20 cellular contexts compared by ENCODE assay signal in genomic region chr2:43314299-43314927, GRCh38.
DNase-seq lines count a peak whose midpoint lies in the region; ATAC-seq and TF ChIP-seq lines count a peak whose summit lies in the region.
"Had no signal": no experiment of that assay in that cellular context is flagged by ENCODE, and none has a peak within 500 bp of the region (broad histone marks: within the 10 kb centered on the region; RNA-seq: fewer than 3 reads in every experiment).

No MANE protein-coding gene starts in this region.

- H3K4me3 ChIP-seq in body of pancreas (no peak overlapping the region), right lobe of liver (no peak overlapping the region), subcutaneous abdominal adipose tissue (ENCODE audit: low read depth in 1 of 5, low read length in 5 of 5) (no peak overlapping the region), GM23338 (no peak overlapping the region)
- H3K4me3 ChIP-seq: smooth muscle cell had no signal

- no peaks in the 10 kb centered on the region for H3K9me3 ChIP-seq in body of pancreas
- no peaks in the 10 kb centered on the region for H3K9me3 ChIP-seq in right lobe of liver
- no peaks in the 10 kb centered on the region for H3K9me3 ChIP-seq in subcutaneous abdominal adipose tissue (ENCODE audit: control insufficient read depth in 5 of 5, low read length in 5 of 5)

- no peaks in the 10 kb centered on the region for H3F3A ChIP-seq in GM23338 (replicated peaks; ENCODE audit: low read depth)

- no peaks in the 10 kb centered on the region for H4K20me1 ChIP-seq in GM23338 (replicated peaks; ENCODE audit: insufficient read depth)

- no peak overlapping the region for H2AFZ ChIP-seq in GM23338

- intact Hi-C loops in body of pancreas (cut with DNase I) (no loop called here), right lobe of liver (cut with DNase I) (no loop called here)

- no peak overlapping the region for H3K4me3 Mint-ChIP-seq in GM23338
- H3K4me3 Mint-ChIP-seq: activated CD4-positive, alpha-beta memory T cell treated with anti-CD3 and anti-CD28 coated beads, Interleukin-2, amount 10 ng/mL, durations not matched to agents 7 days and 5 days; activated T-cell treated with anti-CD3 and anti-CD28 coated beads, Interleukin-2, amount 50 U/mL, for 72 hours; nephron progenitor cell had no signal

- no peaks in the 10 kb centered on the region for H3K79me2 ChIP-seq in GM23338 (replicated peaks; ENCODE audit: insufficient read depth)

- TF ChIP-seq CTCF in body of pancreas (IDR thresholded peaks at IDR 0.05) (no peak), right lobe of liver (IDR thresholded peaks at IDR 0.05) (no peak), GM23338 (conservative IDR thresholded peaks at IDR 0.05; ENCODE audit: low read depth in 2 of 2) (no peak)

- no peak overlapping the region for H3K27ac Mint-ChIP-seq in GM23338
- H3K27ac Mint-ChIP-seq: activated CD4-positive, alpha-beta memory T cell treated with anti-CD3 and anti-CD28 coated beads, Interleukin-2, amount 10 ng/mL, durations not matched to agents 7 days and 5 days; activated T-cell treated with anti-CD3 and anti-CD28 coated beads, Interleukin-2, amount 50 U/mL, for 72 hours; nephron progenitor cell; progenitor cell of endocrine pancreas had no signal

- TF ChIP-seq POLR2A in body of pancreas (IDR thresholded peaks at IDR 0.05) = no peak
- no peak for TF ChIP-seq POLR2A in right lobe of liver (IDR thresholded peaks at IDR 0.05)

- 35 to 47% methylated on average over 5 of the region's 5 CpGs for WGBS in body of pancreas, 2 donors
- 19% methylated on average over 5 of the region's 5 CpGs for WGBS in right lobe of liver (ENCODE audit: insufficient coverage, low coverage, low lambda C conversion rate, missing lambda C conversion rate)

- no peaks in the 10 kb centered on the region for H3K36me3 Mint-ChIP-seq in GM23338 (ENCODE audit: low read depth)

- DNase-seq in DMS53 treated with DMSO at 0.1 percent for 48 hours (lab: John Stamatoyannopoulos, UW; ENCODE audit: unreplicated experiment) = peak; percentile 65
- no peak for DNase-seq in body of pancreas
- DNase-seq in right lobe of liver = no peak
- DNase-seq in HUDEP-2 (lab: John Stamatoyannopoulos, UW; ENCODE audit: unreplicated experiment in 76 of 76) = no peak
- DNase-seq in GM23338 (ENCODE audit: low spot score) = no peak
- DNase-seq: activated CD4-positive, alpha-beta memory T cell treated with anti-CD3 and anti-CD28 coated beads, Interleukin-2, amount 10 ng/mL, durations not matched to agents 7 days and 5 days; activated naive CD4-positive, alpha-beta T cell treated with anti-CD3 and anti-CD28 coated beads, Interleukin-2, amount 50 U/mL, for 16 hours; activated T-cell treated with anti-CD3 and anti-CD28 coated beads, Interleukin-2, amount 50 U/mL, for 72 hours; COR-L47; hypothalamus; KBM-7; NCI-H2081 treated with DMSO at 0.1 percent for 48 hours; NCI-H446 treated with DMSO at 0.1 percent for 48 hours; nephron progenitor cell; stimulated activated CD4-positive, alpha-beta T cell treated with anti-CD3 and anti-CD28 coated beads, Interleukin-4, amount 100 ng/mL, for 24 hours; T-helper 1 cell had no signal

- H3K9ac ChIP-seq in subcutaneous abdominal adipose tissue (ENCODE audit: low read length in 5 of 5) = peak overlapping the region in 1 of 5 donors; percentile 13

- H3K4me2 ChIP-seq in GM23338 = no peak overlapping the region
- H3K4me2 ChIP-seq: smooth muscle cell had no signal

- H3K27ac ChIP-seq in body of pancreas (peak overlapping the region in 3 of 4 donors; percentile 52 to 71 (median 64)), right lobe of liver (peak overlapping the region; percentile 63 to 82 (median 74)), subcutaneous abdominal adipose tissue (ENCODE audit: low read depth, low read length) (peak overlapping the region; percentile 14), GM23338 (ENCODE audit: low read depth) (no peak overlapping the region)

- H3K9me3 Mint-ChIP-seq in GM23338 = no peaks in the 10 kb centered on the region
- H3K9me3 Mint-ChIP-seq: activated CD4-positive, alpha-beta memory T cell treated with anti-CD3 and anti-CD28 coated beads, Interleukin-2, amount 10 ng/mL, durations not matched to agents 7 days and 5 days; activated T-cell treated with anti-CD3 and anti-CD28 coated beads, Interleukin-2, amount 50 U/mL, for 72 hours; nephron progenitor cell had no signal

- H3K27me3 Mint-ChIP-seq in GM23338 (ENCODE audit: insufficient read depth, low read depth, poor library complexity) = no peaks in the 10 kb centered on the region
- H3K27me3 Mint-ChIP-seq: activated CD4-positive, alpha-beta memory T cell treated with anti-CD3 and anti-CD28 coated beads, Interleukin-2, amount 10 ng/mL, durations not matched to agents 7 days and 5 days; progenitor cell of endocrine pancreas had no signal

- ATAC-seq in body of pancreas = no peak
- peak; percentile 55 to 75 (median 74) for ATAC-seq in right lobe of liver
- ATAC-seq in GM23338 = no peak
- ATAC-seq in GM18511 (IDR thresholded peaks at IDR 0.05; ENCODE audit: unreplicated experiment) = no peak
- ATAC-seq: activated T-cell treated with anti-CD3 and anti-CD28 coated beads, Interleukin-2, amount 50 U/mL, for 72 hours had no signal

- H3K4me1 ChIP-seq in body of pancreas (peaks cover 42% of the 10 kb centered on the region), right lobe of liver (peaks cover 0 to 32% (median 12%) of the 10 kb centered on the region in 4 donors), subcutaneous abdominal adipose tissue (ENCODE audit: control insufficient read depth in 5 of 5, insufficient read depth in 5 of 5, low read length in 5 of 5) (peaks cover 0 to 24% (median 23%) of the 10 kb centered on the region in 5 donors), GM23338 (ENCODE audit: insufficient read depth) (no peaks in the 10 kb centered on the region)

- H3K27me3 ChIP-seq in body of pancreas (no peaks in the 10 kb centered on the region), right lobe of liver (no peaks in the 10 kb centered on the region), subcutaneous abdominal adipose tissue (ENCODE audit: control insufficient read depth in 5 of 5, insufficient read depth in 4 of 5, low read length in 5 of 5) (no peaks in the 10 kb centered on the region), GM23338 (ENCODE audit: insufficient read depth) (no peaks in the 10 kb centered on the region)

- no peaks in the 10 kb centered on the region for H3K4me1 Mint-ChIP-seq in GM23338

- H3K36me3 ChIP-seq in body of pancreas (replicated peaks in 1 of 2; ENCODE audit: insufficient read depth in 1 of 2, low read depth in 2 of 2) (no peaks in the 10 kb centered on the region), right lobe of liver (no peaks in the 10 kb centered on the region), subcutaneous abdominal adipose tissue (ENCODE audit: control insufficient read depth in 5 of 5, insufficient read depth in 5 of 5, low read length in 5 of 5) (peaks cover 0 to 9% (median under 1%) of the 10 kb centered on the region in 5 donors), GM23338 (ENCODE audit: insufficient read depth) (no peaks in the 10 kb centered on the region)

- no peaks in the 10 kb centered on the region for H3K9me2 ChIP-seq in GM23338 (ENCODE audit: insufficient read depth)

TF ChIP-seq in GM23338, 12 proteins besides CTCF, POLR2A, EP300 and RAD21 (continues in another document):
- no peak for TF ChIP-seq CREB1 (CRISPR knock-in tag; IDR thresholded peaks at IDR 0.05; ENCODE audit: low read depth)
- TF ChIP-seq ETS1 (IDR thresholded peaks at IDR 0.05) = no peak
- TF ChIP-seq EZH2phosphoT487 (IDR thresholded peaks at IDR 0.05; ENCODE audit: unreplicated experiment) = no peak

Comparison
In these comparisons a context has a peak if more than half of its experiments do, and no peak if none do; other contexts are left out.
1. ATAC-seq: peak in right lobe of liver (4 of 4); none in body of pancreas (single experiment), GM23338 (single experiment) and GM18511 (single experiment).